17 cellular contexts compared by ENCODE assay signal in genomic region chr2:162265666-162266467, GRCh38. TPM values are rescaled to one million over a fixed set of nuclear protein-coding genes. Genes with fewer than 3 reads are reported as not detected.
"Had no signal": no experiment of that assay in that cellular context is flagged by ENCODE, and none has a peak within 500 bp of the region (broad histone marks: within the 10 kb centered on the region; RNA-seq: fewer than 3 reads in every experiment).

No MANE protein-coding gene starts in this region.

- H3K4me2 ChIP-seq: neural progenitor cell had no signal

- H3K27me3 Mint-ChIP-seq: activated naive CD8-positive, alpha-beta T cell treated with anti-CD3 and anti-CD28 coated beads for 36 hours had no signal

- H3K4me1 Mint-ChIP-seq: neural progenitor cell had no signal

- H3K27ac ChIP-seq: colonic mucosa, neural progenitor cell, pancreas, tibial nerve had no signal

- H3K9me3 Mint-ChIP-seq: activated naive CD8-positive, alpha-beta T cell treated with anti-CD3 and anti-CD28 coated beads for 36 hours; neural progenitor cell; T-helper 1 cell treated with Interleukin-12 subunit alpha and Interleukin-12 subunit beta and Interleukin-4 antibody, amounts not matched to agents 30 μg/mL and 1 μg/mL, for 36 hours had no signal

- H3K4me1 ChIP-seq: colonic mucosa, neural progenitor cell, pancreas had no signal

- H3K4me3 Mint-ChIP-seq: activated naive CD8-positive, alpha-beta T cell treated with anti-CD3 and anti-CD28 coated beads for 36 hours; activated T-cell treated with anti-CD3 and anti-CD28 coated beads, Interleukin-2, amount 50 U/mL, for 4 hours; neural progenitor cell; T-helper 1 cell treated with Interleukin-12 subunit alpha and Interleukin-12 subunit beta and Interleukin-4 antibody, amounts not matched to agents 30 μg/mL and 1 μg/mL, for 36 hours had no signal

- H3K36me3 ChIP-seq: colonic mucosa, neural progenitor cell had no signal

- H3K27me3 ChIP-seq: colonic mucosa, neural progenitor cell, pancreas, tibial nerve had no signal

- H3K9me3 ChIP-seq: colonic mucosa, pancreas, tibial nerve had no signal

- H3K27ac Mint-ChIP-seq: activated naive CD8-positive, alpha-beta T cell treated with anti-CD3 and anti-CD28 coated beads for 36 hours; neural progenitor cell; T-helper 1 cell treated with Interleukin-12 subunit alpha and Interleukin-12 subunit beta and Interleukin-4 antibody, amounts not matched to agents 30 μg/mL and 1 μg/mL, for 36 hours had no signal

- H2AFZ ChIP-seq: neural progenitor cell had no signal

- ATAC-seq: activated T-cell treated with anti-CD3 and anti-CD28 coated beads, Interleukin-2, amount 50 U/mL, for 4 hours; left lobe of liver had no signal

- DNase-seq: activated CD4-positive, alpha-beta T cell treated with anti-CD3 and anti-CD28 coated beads, Interleukin-2, amount 50 U/mL, for 4 hours; activated effector memory CD4-positive, alpha-beta T cell treated with anti-CD3 and anti-CD28 coated beads, Interleukin-2, amount 50 U/mL, for 16 hours; activated naive CD8-positive, alpha-beta T cell treated with anti-CD3 and anti-CD28 coated beads for 36 hours; activated T-cell treated with anti-CD3 and anti-CD28 coated beads, Interleukin-2, amount 50 U/mL, for 4 hours; aorta; colonic mucosa; effector CD4-positive, alpha-beta T cell; foreskin melanocyte; head of caudate nucleus; islet precursor cell; pancreas; small intestine had no signal

- H3K4me3 ChIP-seq: colonic mucosa, neural progenitor cell, pancreas, tibial nerve had no signal

- H3K9ac ChIP-seq: neural progenitor cell had no signal

- H3K36me3 Mint-ChIP-seq: neural progenitor cell had no signal

- FAIRE-seq: endothelial cell of umbilical vein, pancreas, small intestine had no signal

RNA-seq across cellular contexts. Expression of gene FAP, which starts 22.6 kb away (rescaled TPM):
- total RNA-seq: activated naive CD8-positive, alpha-beta T cell treated with anti-CD3 and anti-CD28 coated beads for 36 hours; activated T-cell treated with anti-CD3 and anti-CD28 coated beads, Interleukin-2, amount 50 U/mL, for 4 hours; endothelial cell of umbilical vein had no signal
